ENCODE assay signal across 9 cellular contexts in the genomic region with DNA sequence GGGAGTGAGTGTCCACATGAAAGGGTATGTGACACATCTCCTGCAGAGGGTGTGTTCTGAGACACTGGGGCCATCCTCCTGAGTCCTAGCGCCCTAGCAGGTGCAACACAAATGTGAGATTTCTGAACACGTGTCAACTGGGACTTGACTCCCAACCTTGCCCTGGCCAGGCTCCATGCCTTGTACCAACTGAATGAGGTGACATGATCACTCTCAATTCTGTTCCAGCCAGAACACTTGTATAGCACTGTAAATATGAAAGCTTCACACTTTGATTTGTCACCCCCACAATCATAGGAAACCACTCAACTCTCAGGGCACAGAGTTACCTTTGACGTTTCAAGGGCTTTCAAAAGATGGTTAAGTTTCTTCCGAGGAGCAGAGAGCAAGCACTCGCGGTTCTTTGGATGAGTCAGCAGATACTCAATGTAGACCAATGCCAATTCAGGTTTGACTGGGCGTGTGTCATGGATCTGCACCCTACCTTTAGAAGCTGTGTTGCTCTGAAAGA. TPM values are rescaled to one million over a fixed set of nuclear protein-coding genes. Genes with fewer than 3 reads are reported as not detected.
DNase-seq lines count a peak whose midpoint lies in the region; ATAC-seq lines count a peak whose summit lies in the region.
"Had no signal": no experiment of that assay in that cellular context is flagged by ENCODE, and none has a peak within 500 bp of the region (broad histone marks: within the 10 kb centered on the region; RNA-seq: fewer than 3 reads in every experiment).

No MANE protein-coding gene starts in this region.

- peak overlapping the region; percentile 53 for H3K4me3 Mint-ChIP-seq in T-helper 1 cell treated with Interleukin-12 subunit alpha and Interleukin-12 subunit beta and Interleukin-4 antibody, amounts not matched to agents 30 μg/mL and 1 μg/mL, for 36 hours

- peak overlapping the region; percentile 89 for H3K27ac Mint-ChIP-seq in T-helper 1 cell treated with Interleukin-12 subunit alpha and Interleukin-12 subunit beta and Interleukin-4 antibody, amounts not matched to agents 30 μg/mL and 1 μg/mL, for 36 hours

- no peak overlapping the region for H3K27ac ChIP-seq in SJCRH30
- H3K27ac ChIP-seq: epithelial cell of prostate had no signal

- H3K9me3 Mint-ChIP-seq in T-helper 1 cell treated with Interleukin-12 subunit alpha and Interleukin-12 subunit beta and Interleukin-4 antibody, amounts not matched to agents 30 μg/mL and 1 μg/mL, for 36 hours = no peaks in the 10 kb centered on the region

- DNase-seq in stimulated activated CD4-positive, alpha-beta T cell treated with anti-CD3 and anti-CD28 coated beads, Interleukin-15, amount 100 ng/mL, for 48 hours (ENCODE audit: low read depth in 2 of 2) = peak; percentile 68 to 71
- DNase-seq in SJCRH30 = no peak
- no peak for DNase-seq in midbrain (lab: John Stamatoyannopoulos, UW)
- DNase-seq in globus pallidus (ENCODE audit: low spot score) = no peak
- no peak for DNase-seq in DMS153 (lab: John Stamatoyannopoulos, UW)

- H3K36me3 ChIP-seq in SJCRH30 = peaks cover 62% of the 10 kb centered on the region

- H3K4me1 ChIP-seq in SJCRH30 = no peaks in the 10 kb centered on the region; the same call in 1 of the 2 replicates

- peaks cover 48% of the 10 kb centered on the region for H3K36me3 Mint-ChIP-seq in T-helper 1 cell treated with Interleukin-12 subunit alpha and Interleukin-12 subunit beta and Interleukin-4 antibody, amounts not matched to agents 30 μg/mL and 1 μg/mL, for 36 hours (ENCODE audit: low read depth)

- H3K9me3 ChIP-seq in SJCRH30 (replicated peaks) = no peaks in the 10 kb centered on the region

- H3K27me3 ChIP-seq in SJCRH30 = no peaks in the 10 kb centered on the region

- no peaks in the 10 kb centered on the region for H3K27me3 Mint-ChIP-seq in T-helper 1 cell treated with Interleukin-12 subunit alpha and Interleukin-12 subunit beta and Interleukin-4 antibody, amounts not matched to agents 30 μg/mL and 1 μg/mL, for 36 hours (ENCODE audit: low read depth)

- H3K4me1 Mint-ChIP-seq in T-helper 1 cell treated with Interleukin-12 subunit alpha and Interleukin-12 subunit beta and Interleukin-4 antibody, amounts not matched to agents 30 μg/mL and 1 μg/mL, for 36 hours (ENCODE audit: low read depth) = peaks cover 22% of the 10 kb centered on the region

- no peak overlapping the region for H3K4me3 ChIP-seq in SJCRH30

- ATAC-seq in GM19025 (IDR thresholded peaks at IDR 0.05; ENCODE audit: low read depth, unreplicated experiment) (peak; percentile 93), HG02678 (IDR thresholded peaks at IDR 0.05; ENCODE audit: unreplicated experiment) (peak; percentile 92)

RNA-seq across cellular contexts. Expression of a gene that starts 48.6 kb away (rescaled TPM):
- total RNA-seq in SJCRH30 (2014; rRNA removed; shearing (Covaris generic)) = 77.4 and 91.9 TPM in 2 replicates

Comparison
In these comparisons a context has a peak if more than half of its experiments do, and no peak if none do; other contexts are left out.
1. DNase-seq: peak in stimulated activated CD4-positive, alpha-beta T cell treated with anti-CD3 and anti-CD28 coated beads, Interleukin-15, amount 100 ng/mL, for 48 hours (2 of 2); none in SJCRH30 (0 of 2), midbrain (single experiment), globus pallidus (single experiment) and DMS153 (single experiment).